In genomic region chr11:64007629-64008282, GRCh38 we compare ENCODE assay signal across 8 cellular contexts. TPM values are rescaled to one million over a fixed set of nuclear protein-coding genes. Genes with fewer than 3 reads are reported as not detected.
DNase-seq lines count a peak whose midpoint lies in the region; ATAC-seq, FAIRE-seq and TF ChIP-seq lines count a peak whose summit lies in the region.

No MANE protein-coding gene starts in this region.

- H3K9me3 ChIP-seq in HUES48 (ENCODE audit: control insufficient read depth, insufficient read depth, low read length) (no peaks in the 10 kb centered on the region), K562 (replicated peaks; ENCODE audit: control insufficient read depth, insufficient read depth, low read depth, low read length) (no peaks in the 10 kb centered on the region; the same call in 1 of the 2 replicates), iPS-18c (ENCODE audit: control insufficient read depth, insufficient read depth, low read length) (peaks cover 2% of the 10 kb centered on the region)

- DNase-seq in K562 (ENCODE audit: extremely low read depth in 1 of 4, low spot score in 3 of 4) (peak; percentile 94 to 97 (median 95)), NCI-H526 treated with DMSO at 0.1 percent for 48 hours (lab: John Stamatoyannopoulos, UW) (no peak)

- H3K27ac ChIP-seq in 22Rv1 (peak overlapping the region; percentile 94), HUES48 (ENCODE audit: low read depth, low read length) (no peak overlapping the region), K562 (ENCODE audit: extremely low read depth, low read depth, low read length) (no peak overlapping the region), rectal smooth muscle tissue (ENCODE audit: low read depth, low read length) (peak overlapping the region; percentile 7)

- peak; percentile 96 for FAIRE-seq in K562 (lab: Jason Lieb, UNC)

- H3K4me3 ChIP-seq in HUES48 (ENCODE audit: low read depth, low read length) (peak overlapping the region; percentile 50), K562 (no peak overlapping the region), iPS-18c (ENCODE audit: insufficient read depth, low read depth, low read length) (peak overlapping the region; percentile 29), rectal smooth muscle tissue (ENCODE audit: low read length) (peak overlapping the region; percentile 44)

- WGBS in K562 (ENCODE audit: insufficient coverage, low coverage, missing lambda C conversion rate), result 2% methylated on average over 35 of the region's 40 CpGs

- TF ChIP-seq EP300 in K562 (IDR thresholded peaks at IDR 0.05; ENCODE audit: low read length), result peak; percentile 83

- H3K27me3 ChIP-seq in HUES48 (ENCODE audit: control insufficient read depth, insufficient read depth, low read length), result peaks cover 74% of the 10 kb centered on the region
- no peaks in the 10 kb centered on the region for H3K27me3 ChIP-seq in K562 (ENCODE audit: control insufficient read depth in 2 of 2, insufficient read depth in 2 of 2, low read length in 2 of 2)
- H3K27me3 ChIP-seq in rectal smooth muscle tissue (ENCODE audit: control insufficient read depth, insufficient read depth, low read length), result no peaks in the 10 kb centered on the region

- POLR2A ChIA-PET in K562 (lab: Yijun Ruan, JAX), result interaction anchor here (0.5 to 1.5 kb wide), 13 partner anchors 9 to 440 kb away, joined by 3 to 7 read pairs (median 3); partner anchors contain the start of gene COX8A

- no peaks in the 10 kb centered on the region for H3K79me2 ChIP-seq in K562 (ENCODE audit: control insufficient read depth, insufficient read depth, low read length)

- peak; percentile 97 for ATAC-seq in K562
- ATAC-seq in GM18907 (IDR thresholded peaks at IDR 0.05; ENCODE audit: unreplicated experiment), result no peak
- ATAC-seq in GM19397 (IDR thresholded peaks at IDR 0.05; ENCODE audit: unreplicated experiment), result no peak

- H3K4me1 ChIP-seq in HUES48 (ENCODE audit: control insufficient read depth, insufficient read depth, low read length) (peaks cover 9% of the 10 kb centered on the region; the same call in 1 of the 2 replicates), K562 (replicated peaks in 1 of 2; ENCODE audit: control insufficient read depth in 2 of 2, insufficient read depth in 2 of 2, low read length in 2 of 2) (peaks cover 16 to 52% of the 10 kb centered on the region in 2 experiments), rectal smooth muscle tissue (ENCODE audit: control insufficient read depth, insufficient read depth, low read length) (no peaks in the 10 kb centered on the region)

- peaks cover 16% of the 10 kb centered on the region for H3K9me1 ChIP-seq in K562 (ENCODE audit: control insufficient read depth, insufficient read depth, low read length)

- peaks cover 49% of the 10 kb centered on the region for H4K20me1 ChIP-seq in K562 (replicated peaks; ENCODE audit: control insufficient read depth, insufficient read depth, low read length)

- H3K4me2 ChIP-seq in K562 (ENCODE audit: insufficient read depth, low read length), result peak overlapping the region; percentile 38

- H3K36me3 ChIP-seq in HUES48 (ENCODE audit: control insufficient read depth, insufficient read depth, low read length) (no peaks in the 10 kb centered on the region), K562 (ENCODE audit: control insufficient read depth, insufficient read depth, low read length) (no peaks in the 10 kb centered on the region; the same call in 2 of the 3 replicates), rectal smooth muscle tissue (ENCODE audit: control insufficient read depth, insufficient read depth, low read length) (no peaks in the 10 kb centered on the region)

- in situ Hi-C loops in K562 (cut with MboI), result no loop called here

- CTCF ChIA-PET in K562 (lab: Yijun Ruan, JAX; ENCODE audit: low intra/inter-chr PET ratio), result no interaction called here

- H3K9ac ChIP-seq in HUES48 (ENCODE audit: low read depth, low read length) (no peak overlapping the region), K562 (ENCODE audit: insufficient read depth in 1 of 2, low read depth in 2 of 2, low read length in 2 of 2) (peak overlapping the region in 1 of 2 experiments; percentile 53; a peak in 2 of 4 replicates), rectal smooth muscle tissue (ENCODE audit: low read length) (peak overlapping the region; percentile 8)

- no peak overlapping the region for H2AFZ ChIP-seq in K562 (ENCODE audit: low read depth, low read length)

- no peak for TF ChIP-seq POLR2A in K562 (conservative IDR thresholded peaks at IDR 0.05)

- BruUV-seq in K562 (replicated peaks; lab: Mats Ljungman, UMichigan), result no TSS peak

- peak; percentile 39 to 53 for TF ChIP-seq RAD21 in K562 (CRISPR knock-in tag; conservative IDR thresholded peaks at IDR 0.05 in 1 of 2, IDR thresholded peaks at IDR 0.05 in 1 of 2)

- TF ChIP-seq CTCF in 22Rv1 (IDR thresholded peaks at IDR 0.05) (peak; percentile 32), K562 (IDR thresholded peaks at IDR 0.05 in 2 of 3, conservative IDR thresholded peaks at IDR 0.05 in 1 of 3; ENCODE audit: insufficient read depth in 2 of 3, low read depth in 1 of 3, low read length in 3 of 3) (peak; percentile 46 to 60 (median 47))

- intact Hi-C loops in K562 (cut with micrococcal nuclease), result loop anchor here (10.0 kb wide), 2 partner anchors 87 to 137 kb away; no protein-coding TSS in a partner anchor

TF ChIP-seq in K562, 482 proteins besides CTCF, POLR2A, EP300 and RAD21 (continues in another document):
- no peak for TF ChIP-seq ZNF212 (CRISPR knock-in tag; IDR thresholded peaks at IDR 0.05)

RNA-seq across cellular contexts. Expression of gene OTUB1, which starts 21.5 kb away (rescaled TPM):
- 66.0 and 203 TPM in 2 replicates for total RNA-seq in K562 (2011; cell fraction: chromatin; rRNA removed; ENCODE audit: low replicate concordance)
- 146 and 161 TPM in 2 replicates for total RNA-seq in K562 (2011; cell fraction: nucleolus; rRNA removed)
- 81.9 and 97.9 TPM in 2 replicates for total RNA-seq in K562 (2011; cell fraction: nucleoplasm; rRNA removed)
- total RNA-seq in K562 (2014; rRNA removed), result 63.7 and 73.3 TPM in 2 replicates
- total RNA-seq in K562 (2014; rRNA removed; fragmentation: Illumina TruSeq; extraction: Trizol), result 24.4 and 29.5 TPM in 2 replicates
- 37.6 and 39.9 TPM in 2 replicates for total RNA-seq in K562 (2015; rRNA removed; fragmentation: Illumina TruSeq; extraction: Trizol)
- total RNA-seq in K562 (2021), result 66.5 and 71.0 TPM in 2 replicates
- polyA plus RNA-seq in K562 (2011; rRNA removed), result 66.1 and 90.0 TPM in 2 replicates
- 102 and 160 TPM in 2 replicates for polyA plus RNA-seq in K562 (2011; cell fraction: cytosol; rRNA removed)
- polyA plus RNA-seq in K562 (2011; cell fraction: nucleus; rRNA removed), result 237 and 319 TPM in 2 replicates
- polyA plus RNA-seq in K562 (2012), result 89.4 and 91.7 TPM in 2 replicates
- polyA plus RNA-seq in K562 (2014; fragmentation: Illumina TruSeq; extraction: Trizol), result 58.4 and 76.3 TPM in 2 replicates
- polyA plus RNA-seq in K562 (2014; fragmentation: Nextera tagmentation; extraction: Ambion mirVana), result 100 to 1,000 TPM; 109 to 134 TPM
- polyA plus RNA-seq in K562 (2014; rRNA removed), result 95.3 and 104 TPM in 2 replicates
- 27.2 and 36.0 TPM in 2 replicates for polyA minus RNA-seq in K562 (2011; rRNA and poly(A)+ RNA removed)
- 36.5 and 47.6 TPM in 2 replicates for polyA minus RNA-seq in K562 (2011; cell fraction: cytosol; rRNA and poly(A)+ RNA removed)
- 30.8 and 38.3 TPM in 2 replicates for polyA minus RNA-seq in K562 (2011; cell fraction: nucleus; rRNA and poly(A)+ RNA removed)

RNA-seq across cellular contexts. Expression of gene FLRT1, which starts 28.0 kb away (rescaled TPM):
- not detected in 2 replicates for total RNA-seq in K562 (2011; cell fraction: chromatin; rRNA removed; ENCODE audit: low replicate concordance)
- total RNA-seq in K562 (2011; cell fraction: nucleolus; rRNA removed), result not detected in 2 replicates
- total RNA-seq in K562 (2011; cell fraction: nucleoplasm; rRNA removed), result not detected in 2 replicates
- total RNA-seq in K562 (2014; rRNA removed) (not detected in 2 replicates), K562 (2014; rRNA removed; fragmentation: Illumina TruSeq; extraction: Trizol) (not detected in 2 replicates), K562 (2015; rRNA removed; fragmentation: Illumina TruSeq; extraction: Trizol) (not detected in 2 replicates), K562 (2021) (not detected in 2 replicates)
- polyA plus RNA-seq in K562 (2011; rRNA removed) (not detected in 2 replicates), K562 (2014; fragmentation: Illumina TruSeq; extraction: Trizol) (not detected in 2 replicates), K562 (2014; fragmentation: Nextera tagmentation; extraction: Ambion mirVana) (not detected), K562 (2014; rRNA removed) (not detected in 2 replicates)
- not detected in 2 replicates for polyA plus RNA-seq in K562 (2011; cell fraction: cytosol; rRNA removed)
- not detected in 2 replicates for polyA plus RNA-seq in K562 (2011; cell fraction: nucleus; rRNA removed)
- polyA plus RNA-seq in K562 (2012), result 0.14 and 0.75 TPM in 2 replicates
- polyA minus RNA-seq in K562 (2011; rRNA and poly(A)+ RNA removed), result not detected in 2 replicates
- not detected in 2 replicates for polyA minus RNA-seq in K562 (2011; cell fraction: cytosol; rRNA and poly(A)+ RNA removed)
- polyA minus RNA-seq in K562 (2011; cell fraction: nucleus; rRNA and poly(A)+ RNA removed), result not detected in 2 replicates

RNA-seq across cellular contexts. Expression of gene COX8A, which starts 33.3 kb away (rescaled TPM):
- 9.7 and 38.4 TPM in 2 replicates for total RNA-seq in K562 (2011; cell fraction: chromatin; rRNA removed; ENCODE audit: low replicate concordance)
- total RNA-seq in K562 (2011; cell fraction: nucleolus; rRNA removed), result 114 and 127 TPM in 2 replicates
- 87.0 and 112 TPM in 2 replicates for total RNA-seq in K562 (2011; cell fraction: nucleoplasm; rRNA removed)
- total RNA-seq in K562 (2014; rRNA removed) (924 and 1,130 TPM in 2 replicates), K562 (2014; rRNA removed; fragmentation: Illumina TruSeq; extraction: Trizol) (313 and 412 TPM in 2 replicates), K562 (2015; rRNA removed; fragmentation: Illumina TruSeq; extraction: Trizol) (716 and 837 TPM in 2 replicates), K562 (2021) (746 and 750 TPM in 2 replicates)
- polyA plus RNA-seq in K562 (2011; rRNA removed) (274 and 505 TPM in 2 replicates), K562 (2014; fragmentation: Illumina TruSeq; extraction: Trizol) (410 and 1,021 TPM in 2 replicates), K562 (2014; fragmentation: Nextera tagmentation; extraction: Ambion mirVana) (100 to 1,000 TPM; 425 to 526 TPM), K562 (2014; rRNA removed) (1,206 and 1,380 TPM in 2 replicates)
- polyA plus RNA-seq in K562 (2011; cell fraction: cytosol; rRNA removed), result 1,269 and 2,786 TPM in 2 replicates
- polyA plus RNA-seq in K562 (2011; cell fraction: nucleus; rRNA removed), result 589 and 595 TPM in 2 replicates
- polyA plus RNA-seq in K562 (2012), result 943 and 1,390 TPM in 2 replicates
- 99.6 and 115 TPM in 2 replicates for polyA minus RNA-seq in K562 (2011; rRNA and poly(A)+ RNA removed)
- polyA minus RNA-seq in K562 (2011; cell fraction: cytosol; rRNA and poly(A)+ RNA removed), result 329 and 553 TPM in 2 replicates
- 49.5 and 93.7 TPM in 2 replicates for polyA minus RNA-seq in K562 (2011; cell fraction: nucleus; rRNA and poly(A)+ RNA removed)

Comparison
In these comparisons a context has a peak if more than half of its experiments do, and no peak if none do; other contexts are left out.
1. H3K27ac ChIP-seq: peak in 22Rv1 (single experiment) and rectal smooth muscle tissue (single experiment); none in HUES48 (single experiment) and K562 (single experiment).